Comparison of ENCODE assay signal across 1 cellular context in genomic region chr3:179927191-179927590, GRCh38.
TF ChIP-seq lines count a peak whose summit lies in the region.

No MANE protein-coding gene starts in this region.

TF ChIP-seq in HepG2, 621 proteins besides CTCF, POLR2A, EP300 and RAD21 (continued from another document):
- TF ChIP-seq, protein P1, sequence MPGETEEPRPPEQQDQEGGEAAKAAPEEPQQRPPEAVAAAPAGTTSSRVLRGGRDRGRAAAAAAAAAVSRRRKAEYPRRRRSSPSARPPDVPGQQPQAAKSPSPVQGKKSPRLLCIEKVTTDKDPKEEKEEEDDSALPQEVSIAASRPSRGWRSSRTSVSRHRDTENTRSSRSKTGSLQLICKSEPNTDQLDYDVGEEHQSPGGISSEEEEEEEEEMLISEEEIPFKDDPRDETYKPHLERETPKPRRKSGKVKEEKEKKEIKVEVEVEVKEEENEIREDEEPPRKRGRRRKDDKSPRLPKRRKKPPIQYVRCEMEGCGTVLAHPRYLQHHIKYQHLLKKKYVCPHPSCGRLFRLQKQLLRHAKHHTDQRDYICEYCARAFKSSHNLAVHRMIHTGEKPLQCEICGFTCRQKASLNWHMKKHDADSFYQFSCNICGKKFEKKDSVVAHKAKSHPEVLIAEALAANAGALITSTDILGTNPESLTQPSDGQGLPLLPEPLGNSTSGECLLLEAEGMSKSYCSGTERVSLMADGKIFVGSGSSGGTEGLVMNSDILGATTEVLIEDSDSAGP (CRISPR knock-in tag; IDR thresholded peaks at IDR 0.05; ENCODE audit: borderline replicate concordance) = no peak
- TF ChIP-seq, protein P2, sequence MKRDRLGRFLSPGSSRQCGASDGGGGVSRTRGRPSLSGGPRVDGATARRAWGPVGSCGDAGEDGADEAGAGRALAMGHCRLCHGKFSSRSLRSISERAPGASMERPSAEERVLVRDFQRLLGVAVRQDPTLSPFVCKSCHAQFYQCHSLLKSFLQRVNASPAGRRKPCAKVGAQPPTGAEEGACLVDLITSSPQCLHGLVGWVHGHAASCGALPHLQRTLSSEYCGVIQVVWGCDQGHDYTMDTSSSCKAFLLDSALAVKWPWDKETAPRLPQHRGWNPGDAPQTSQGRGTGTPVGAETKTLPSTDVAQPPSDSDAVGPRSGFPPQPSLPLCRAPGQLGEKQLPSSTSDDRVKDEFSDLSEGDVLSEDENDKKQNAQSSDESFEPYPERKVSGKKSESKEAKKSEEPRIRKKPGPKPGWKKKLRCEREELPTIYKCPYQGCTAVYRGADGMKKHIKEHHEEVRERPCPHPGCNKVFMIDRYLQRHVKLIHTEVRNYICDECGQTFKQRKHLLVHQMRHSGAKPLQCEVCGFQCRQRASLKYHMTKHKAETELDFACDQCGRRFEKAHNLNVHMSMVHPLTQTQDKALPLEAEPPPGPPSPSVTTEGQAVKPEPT (CRISPR knock-in tag; IDR thresholded peaks at IDR 0.05; ENCODE audit: low read depth) = no peak
- no peak for TF ChIP-seq ZNF17 (CRISPR knock-in tag; IDR thresholded peaks at IDR 0.05)
- TF ChIP-seq NR2F2 (IDR thresholded peaks at IDR 0.05; ENCODE audit: borderline replicate concordance, low read depth) = no peak
- TF ChIP-seq SCMH1 (CRISPR knock-in tag; IDR thresholded peaks at IDR 0.05; ENCODE audit: borderline replicate concordance) = no peak
- no peak for TF ChIP-seq ELF1 (CRISPR knock-in tag; IDR thresholded peaks at IDR 0.05)
- TF ChIP-seq SMAD3 (CRISPR knock-in tag; IDR thresholded peaks at IDR 0.05) = no peak
- TF ChIP-seq BRCA1 (CRISPR knock-in tag; IDR thresholded peaks at IDR 0.05) = no peak
- no peak for TF ChIP-seq RBM22 (optimal IDR thresholded peaks at IDR 0.05; ENCODE audit: low read length)
- no peak for TF ChIP-seq ZNF44 (CRISPR knock-in tag; IDR thresholded peaks at IDR 0.05)
- TF ChIP-seq U2AF1 (optimal IDR thresholded peaks at IDR 0.05; ENCODE audit: low read depth, low read length) = no peak
- TF ChIP-seq, protein P3, sequence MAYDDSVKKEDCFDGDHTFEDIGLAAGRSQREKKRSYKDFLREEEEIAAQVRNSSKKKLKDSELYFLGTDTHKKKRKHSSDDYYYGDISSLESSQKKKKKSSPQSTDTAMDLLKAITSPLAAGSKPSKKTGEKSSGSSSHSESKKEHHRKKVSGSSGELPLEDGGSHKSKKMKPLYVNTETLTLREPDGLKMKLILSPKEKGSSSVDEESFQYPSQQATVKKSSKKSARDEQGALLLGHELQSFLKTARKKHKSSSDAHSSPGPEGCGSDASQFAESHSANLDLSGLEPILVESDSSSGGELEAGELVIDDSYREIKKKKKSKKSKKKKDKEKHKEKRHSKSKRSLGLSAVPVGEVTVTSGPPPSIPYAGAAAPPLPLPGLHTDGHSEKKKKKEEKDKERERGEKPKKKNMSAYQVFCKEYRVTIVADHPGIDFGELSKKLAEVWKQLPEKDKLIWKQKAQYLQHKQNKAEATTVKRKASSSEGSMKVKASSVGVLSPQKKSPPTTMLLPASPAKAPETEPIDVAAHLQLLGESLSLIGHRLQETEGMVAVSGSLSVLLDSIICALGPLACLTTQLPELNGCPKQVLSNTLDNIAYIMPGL (CRISPR knock-in tag; IDR thresholded peaks at IDR 0.05; ENCODE audit: borderline replicate concordance in 1 of 2, low read depth in 1 of 2) = no peak
